8 cellular contexts compared by ENCODE assay signal in the genomic region with DNA sequence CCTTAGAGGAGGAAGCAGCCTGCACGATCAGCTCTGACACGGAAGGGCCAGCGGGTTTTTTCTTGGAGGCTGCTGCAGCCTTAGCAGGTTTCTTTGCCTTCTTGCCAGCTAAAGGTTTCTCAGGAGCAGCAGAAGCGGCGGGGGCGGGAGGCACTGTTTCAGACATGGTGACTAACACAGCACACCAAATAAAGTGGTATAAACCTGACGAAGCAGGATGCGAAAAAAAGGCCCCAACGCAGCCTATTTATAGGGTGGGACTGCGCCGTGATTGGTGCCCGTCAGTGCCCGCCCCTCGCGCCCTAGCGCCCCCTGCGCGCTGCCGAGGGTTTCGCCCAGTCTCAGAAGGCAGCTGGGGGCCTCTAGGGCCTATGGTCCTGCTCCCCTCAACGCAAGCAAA. TPM values are rescaled to one million over a fixed set of nuclear protein-coding genes. Genes with fewer than 3 reads are reported as not detected.
DNase-seq lines count a peak whose midpoint lies in the region; ATAC-seq, FAIRE-seq and TF ChIP-seq lines count a peak whose summit lies in the region.

No MANE protein-coding gene starts in this region.

- dilution Hi-C loops in endothelial cell of umbilical vein (cut with MboI; ENCODE audit: extremely low pct_ligation_motif_present, low sequenced_read_pairs): no loop called here

- in situ Hi-C loops in KBM-7 (cut with MboI; ENCODE audit: low pct_unique_long_range_greater_than_20kb, low sequenced_read_pairs): no loop called here

- no peaks in the 10 kb centered on the region for H3K27me3 ChIP-seq in H7 (ENCODE audit: control insufficient read depth, insufficient read depth, low read length)
- H3K27me3 ChIP-seq in endothelial cell of umbilical vein (ENCODE audit: control insufficient read depth in 2 of 2, insufficient read depth in 2 of 2, low read length in 2 of 2): no peaks in the 10 kb centered on the region
- no peaks in the 10 kb centered on the region for H3K27me3 ChIP-seq in muscle layer of colon (ENCODE audit: control insufficient read depth in 1 of 2, insufficient read depth in 2 of 2, low read length in 2 of 2)

- POLR2A ChIA-PET in endothelial cell of umbilical vein (lab: Charles Lee): interaction anchor here (0.6 to 3.0 kb wide), 8 partner anchors 9 to 1820 kb away, joined by 3 to 26 read pairs (median 6); a partner anchor contains a TSS

- intact Hi-C loops in endothelial cell of umbilical vein (cut with micrococcal nuclease): loop anchor here (1.0 to 2.0 kb wide), 3 partner anchors 14 to 55 kb away; a partner anchor contains a TSS

- peak overlapping the region; percentile 74 for H3K27ac Mint-ChIP-seq in stimulated activated memory B cell treated with anti-CD40 and anti-IgM and Interleukin-4, amounts not matched to agents 10 μg/mL and 1 μg/mL and 100 μg/mL, for 72 hours

- no peaks in the 10 kb centered on the region for H3K9me3 Mint-ChIP-seq in stimulated activated memory B cell treated with anti-CD40 and anti-IgM and Interleukin-4, amounts not matched to agents 10 μg/mL and 1 μg/mL and 100 μg/mL, for 72 hours

- no peaks in the 10 kb centered on the region for H3K79me2 ChIP-seq in endothelial cell of umbilical vein (ENCODE audit: control insufficient read depth, insufficient read depth, low read length)

- H4K20me1 ChIP-seq in endothelial cell of umbilical vein (replicated peaks; ENCODE audit: control insufficient read depth, extremely low read depth, insufficient read depth, low read length): no peaks in the 10 kb centered on the region

- peak overlapping the region; percentile 59 for H3K4me2 ChIP-seq in endothelial cell of umbilical vein (ENCODE audit: insufficient read depth, low read length)

- H3K4me3 ChIP-seq in H7 (ENCODE audit: insufficient read depth, low read depth, low read length): peak overlapping the region; percentile 80
- peak overlapping the region in 2 of 3 experiments; percentile 15 to 37 for H3K4me3 ChIP-seq in endothelial cell of umbilical vein (replicated peaks in 1 of 3; ENCODE audit: insufficient read depth in 1 of 3, low read depth in 1 of 3, low read length in 3 of 3)
- H3K4me3 ChIP-seq in muscle layer of colon (ENCODE audit: low read depth in 1 of 2, low read length in 2 of 2): peak overlapping the region; percentile 23 to 53

- H3K4me3 Mint-ChIP-seq in stimulated activated memory B cell treated with anti-CD40 and anti-IgM and Interleukin-4, amounts not matched to agents 10 μg/mL and 1 μg/mL and 100 μg/mL, for 72 hours: peak overlapping the region; percentile 66

- DNase-seq in H7: peak; percentile 58
- peak; percentile 77 for DNase-seq in activated CD8-positive, alpha-beta memory T cell treated with anti-CD3 and anti-CD28 coated beads, Interleukin-2, amount 50 U/mL, for 4 hours
- peak; percentile 87 for DNase-seq in endothelial cell of umbilical vein (ENCODE audit: low read depth, low spot score)
- no peak for DNase-seq in KBM-7

- H3K4me1 ChIP-seq in endothelial cell of umbilical vein (ENCODE audit: control insufficient read depth, extremely low read depth, insufficient read depth, low read length) (peaks cover 19% of the 10 kb centered on the region), muscle layer of colon (ENCODE audit: insufficient read depth, low read length) (peaks cover 6% of the 10 kb centered on the region)

- no peaks in the 10 kb centered on the region for H3K9me3 ChIP-seq in endothelial cell of umbilical vein (replicated peaks; ENCODE audit: control insufficient read depth, insufficient read depth, low read length)
- H3K9me3 ChIP-seq in muscle layer of colon (ENCODE audit: low read length): no peaks in the 10 kb centered on the region

- CTCF ChIA-PET in endothelial cell of umbilical vein (lab: Charles Lee): interaction anchor here (1.0 to 3.4 kb wide), 10 partner anchors 9 to 1116 kb away, joined by 3 to 33 read pairs (median 8); a partner anchor contains a TSS

- H3K27ac ChIP-seq in endothelial cell of umbilical vein (ENCODE audit: insufficient read depth, low read depth, low read length): peak overlapping the region; percentile 0
- H3K27ac ChIP-seq in muscle layer of colon (ENCODE audit: low read depth, low read length): peak overlapping the region; percentile 57

- peak overlapping the region; percentile 40 for H3K9ac ChIP-seq in endothelial cell of umbilical vein (replicated peaks; ENCODE audit: extremely low read depth, insufficient read depth, low read length)
- peak overlapping the region; percentile 35 for H3K9ac ChIP-seq in muscle layer of colon (ENCODE audit: low read length)

- peak overlapping the region; percentile 40 for H2AFZ ChIP-seq in endothelial cell of umbilical vein (ENCODE audit: low read depth, low read length)

- BruUV-seq in endothelial cell of umbilical vein (replicated peaks; lab: Mats Ljungman, UMichigan): no TSS peak

- peaks cover 14% of the 10 kb centered on the region for H3K4me1 Mint-ChIP-seq in stimulated activated memory B cell treated with anti-CD40 and anti-IgM and Interleukin-4, amounts not matched to agents 10 μg/mL and 1 μg/mL and 100 μg/mL, for 72 hours

- no peaks in the 10 kb centered on the region for H3K27me3 Mint-ChIP-seq in stimulated activated memory B cell treated with anti-CD40 and anti-IgM and Interleukin-4, amounts not matched to agents 10 μg/mL and 1 μg/mL and 100 μg/mL, for 72 hours

- no peak for ATAC-seq in stimulated activated memory B cell treated with anti-CD40 and anti-IgM and Interleukin-4, amounts not matched to agents 10 μg/mL and 1 μg/mL and 100 μg/mL, for 72 hours
- ATAC-seq in HG02610 (IDR thresholded peaks at IDR 0.05; ENCODE audit: unreplicated experiment) (no peak), GM18867 (IDR thresholded peaks at IDR 0.05; ENCODE audit: unreplicated experiment) (no peak)

- no peaks in the 10 kb centered on the region for H3K9me1 ChIP-seq in endothelial cell of umbilical vein (replicated peaks; ENCODE audit: control insufficient read depth, extremely low read depth, insufficient read depth, low read length)

- peak; percentile 67 for FAIRE-seq in endothelial cell of umbilical vein (lab: Jason Lieb, UNC)

- TF ChIP-seq POLR2A in endothelial cell of umbilical vein (IDR thresholded peaks at IDR 0.05; ENCODE audit: low read depth, low read length): peak; percentile 84

- no peaks in the 10 kb centered on the region for H3K36me3 ChIP-seq in H7 (replicated peaks; ENCODE audit: control insufficient read depth, insufficient read depth, low read length)
- no peaks in the 10 kb centered on the region for H3K36me3 ChIP-seq in endothelial cell of umbilical vein (ENCODE audit: control insufficient read depth in 2 of 2, extremely low read depth in 1 of 2, insufficient read depth in 2 of 2, low read length in 2 of 2)
- H3K36me3 ChIP-seq in muscle layer of colon (ENCODE audit: insufficient read depth, low read length): no peaks in the 10 kb centered on the region

- H3K36me3 Mint-ChIP-seq in stimulated activated memory B cell treated with anti-CD40 and anti-IgM and Interleukin-4, amounts not matched to agents 10 μg/mL and 1 μg/mL and 100 μg/mL, for 72 hours: no peaks in the 10 kb centered on the region

- TF ChIP-seq CTCF in endothelial cell of umbilical vein (IDR thresholded peaks at IDR 0.05; ENCODE audit: extremely low read depth in 1 of 2, insufficient read depth in 1 of 2, low read depth in 1 of 2, low read length in 2 of 2): peak; percentile 65 to 80

TF ChIP-seq in endothelial cell of umbilical vein, 7 proteins besides CTCF, POLR2A, EP300 and RAD21:
- TF ChIP-seq MYC (IDR thresholded peaks at IDR 0.05; ENCODE audit: low read depth, low read length) (no peak), JUN (IDR thresholded peaks at IDR 0.05; ENCODE audit: borderline replicate concordance, insufficient read depth, insufficient read length, low read depth) (no peak), EZH2 (IDR thresholded peaks at IDR 0.05; ENCODE audit: borderline replicate concordance, low read depth, low read length, severe bottlenecking) (no peak), POLR2AphosphoS5 (IDR thresholded peaks at IDR 0.05; ENCODE audit: insufficient read depth, low read depth, low read length) (peak; percentile 40), FOS (IDR thresholded peaks at IDR 0.05; ENCODE audit: borderline replicate concordance, insufficient read depth, low read length) (peak; percentile 27), GATA2 (IDR thresholded peaks at IDR 0.05; ENCODE audit: insufficient read depth, insufficient read length, low read depth, low read length) (no peak)
- TF ChIP-seq, protein P1, sequence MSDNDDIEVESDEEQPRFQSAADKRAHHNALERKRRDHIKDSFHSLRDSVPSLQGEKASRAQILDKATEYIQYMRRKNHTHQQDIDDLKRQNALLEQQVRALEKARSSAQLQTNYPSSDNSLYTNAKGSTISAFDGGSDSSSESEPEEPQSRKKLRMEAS (IDR thresholded peaks at IDR 0.05; ENCODE audit: insufficient read depth, insufficient read length): no peak

RNA-seq across cellular contexts. Expression of a gene that starts 55.0 kb away (rescaled TPM):
- 1.0 and 2.3 TPM in 2 replicates for total RNA-seq in H7 (2014; rRNA removed; shearing (Covaris generic))
- total RNA-seq in endothelial cell of umbilical vein: 13.2 and 13.7 TPM in 2 replicates
- 4.6 and 5.1 TPM in 2 replicates for polyA plus RNA-seq in endothelial cell of umbilical vein
- polyA plus RNA-seq in endothelial cell of umbilical vein (2011; cell fraction: cytosol; rRNA removed): 4.9 and 5.2 TPM in 2 replicates
- 19.5 and 22.4 TPM in 2 replicates for polyA plus RNA-seq in endothelial cell of umbilical vein (2011; cell fraction: nucleus; rRNA removed)
- polyA plus RNA-seq in endothelial cell of umbilical vein (2012): 5.8 and 8.5 TPM in 2 replicates
- polyA minus RNA-seq in endothelial cell of umbilical vein: 10.4 and 11.6 TPM in 2 replicates
- polyA minus RNA-seq in endothelial cell of umbilical vein (2011; cell fraction: cytosol; rRNA and poly(A)+ RNA removed): 3.1 TPM
- polyA minus RNA-seq in endothelial cell of umbilical vein (2011; cell fraction: nucleus; rRNA and poly(A)+ RNA removed): 12.1 and 15.8 TPM in 2 replicates

Comparison
In these comparisons a context has a peak if more than half of its experiments do, and no peak if none do; other contexts are left out.
1. H3K4me3 ChIP-seq: peak in every context shown above with its lines; median percentile 80 in H7; 38 in muscle layer of colon; 26 in endothelial cell of umbilical vein.